ENCODE assay signal across 15 cellular contexts in the genomic region with DNA sequence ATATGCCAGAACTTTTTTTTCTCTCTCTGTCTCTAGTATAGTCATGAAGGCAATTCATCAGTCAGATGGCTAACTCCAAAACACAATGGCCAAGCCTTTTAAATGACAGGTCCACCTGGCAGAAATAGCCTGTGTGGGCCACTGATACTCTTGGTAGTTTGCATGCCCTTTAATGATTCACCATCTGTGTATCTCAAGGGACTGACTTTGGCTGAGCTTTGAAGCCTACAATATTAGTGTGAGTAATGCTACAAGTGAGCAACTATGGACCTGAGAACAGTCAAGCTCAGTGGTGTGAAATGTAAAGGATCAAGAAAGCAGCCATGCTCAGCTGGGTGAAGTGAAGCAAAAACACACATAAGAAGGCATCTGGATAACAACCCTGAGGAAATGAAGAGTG.
DNase-seq lines count a peak whose midpoint lies in the region; ATAC-seq and TF ChIP-seq lines count a peak whose summit lies in the region.
"Had no signal": no experiment of that assay in that cellular context is flagged by ENCODE, and none has a peak within 500 bp of the region (broad histone marks: within the 10 kb centered on the region; RNA-seq: fewer than 3 reads in every experiment).

No MANE protein-coding gene starts in this region.

- H3K9me3 ChIP-seq in IMR-90 (ENCODE audit: control insufficient read depth, insufficient read depth, low read length) = no peaks in the 10 kb centered on the region

- no peak overlapping the region for H3K56ac ChIP-seq in IMR-90 (ENCODE audit: extremely low read depth, insufficient read depth, low read length)

- H3K27ac ChIP-seq in IMR-90 (ENCODE audit: insufficient read depth, low read length) = no peak overlapping the region

- in situ Hi-C loops in IMR-90 (cut with MboI; ENCODE audit: low sequenced_read_pairs) = loop anchor here (10.0 kb wide), 1 partner anchor 662 kb away; no protein-coding TSS in a partner anchor

- no peaks in the 10 kb centered on the region for H3K4me1 Mint-ChIP-seq in CD14-positive monocyte

- peak overlapping the region; percentile 13; the same call in 1 of the 2 replicates for H2AK5ac ChIP-seq in IMR-90 (ENCODE audit: low read depth, low read length)

- intact Hi-C loops in IMR-90 (cut with micrococcal nuclease) (loop anchor here (10.0 kb wide), 1 partner anchor 502 kb away; the partner anchor contains the start of gene TLE1), CD14-positive monocyte (cut with micrococcal nuclease) (no loop called here)

- H4K91ac ChIP-seq in IMR-90 (ENCODE audit: insufficient read depth, low read depth, low read length) = no peak overlapping the region

- H3K9me1 ChIP-seq in IMR-90 (ENCODE audit: insufficient read depth, low read length) = peaks cover 3% of the 10 kb centered on the region; the same call in 1 of the 2 replicates

- no peak overlapping the region for H2AFZ ChIP-seq in IMR-90 (replicated peaks; ENCODE audit: low read length, poor library complexity)

- peaks cover 3% of the 10 kb centered on the region for H3K4me1 ChIP-seq in IMR-90 (ENCODE audit: control insufficient read depth, insufficient read depth, low read length)

- H3K4ac ChIP-seq in IMR-90 (ENCODE audit: low read depth, low read length) = no peak overlapping the region

- H3K18ac ChIP-seq in IMR-90 (ENCODE audit: low read depth, low read length) = no peak overlapping the region

- no peak overlapping the region for H2AK9ac ChIP-seq in IMR-90 (replicated peaks; ENCODE audit: low read depth, low read length, poor library complexity)

- no peaks in the 10 kb centered on the region for H3K36me3 ChIP-seq in IMR-90 (ENCODE audit: control insufficient read depth, insufficient read depth, low read length)

- CTCF ChIA-PET in IMR-90 (lab: Yijun Ruan, JAX) = no interaction called here

- H3K79me1 ChIP-seq in IMR-90 (ENCODE audit: low read depth in 1 of 2, low read length in 2 of 2) = no peaks in the 10 kb centered on the region

- H3K14ac ChIP-seq in IMR-90 (replicated peaks; ENCODE audit: low read depth, low read length) = no peak overlapping the region

- DNase-seq in Daoy (ENCODE audit: low read depth) = peak; percentile 17
- DNase-seq in IMR-90 = peak; percentile 77
- peak; percentile 57 for DNase-seq in epithelial cell of esophagus (ENCODE audit: low read depth)
- peak; percentile 67 for DNase-seq in non-pigmented ciliary epithelial cell (ENCODE audit: low read depth)
- no peak for DNase-seq in RKO (ENCODE audit: low spot score)
- DNase-seq in RPMI8226 = no peak
- no peak for DNase-seq in CD14-positive monocyte (ENCODE audit: low spot score)
- DNase-seq: amygdala; CD8-positive, alpha-beta T cell; NCI-H1694; nucleus accumbens; OCI-M1; stimulated activated CD4-positive, alpha-beta T cell treated with anti-CD3 and anti-CD28 coated beads, Interleukin-4, amount 100 ng/mL, for 4 hours had no signal

- H3K4me3 ChIP-seq in IMR-90 (ENCODE audit: insufficient read depth, low read depth, low read length) (no peak overlapping the region), epithelial cell of esophagus (ENCODE audit: low read length) (no peak overlapping the region)

- BruUV-seq in IMR-90 (replicated peaks; lab: Mats Ljungman, UMichigan) = no TSS peak

- POLR2A ChIA-PET in IMR-90 (lab: Charles Lee; ENCODE audit: unreplicated experiment) = no interaction called here

- no peak overlapping the region for H2BK5ac ChIP-seq in IMR-90 (ENCODE audit: low read depth, low read length, poor library complexity, severe bottlenecking)

- H4K20me1 ChIP-seq in IMR-90 (ENCODE audit: insufficient read depth, low read length) = 0 out of 2 replicates have a peak, but pooled peaks cover 3% of the 10 kb centered on the region

- H4K5ac ChIP-seq in IMR-90 (ENCODE audit: low read depth, low read length) = no peak overlapping the region; the same call in 1 of the 2 replicates

- H3K27me3 Mint-ChIP-seq in CD14-positive monocyte (ENCODE audit: low read depth in 3 of 3) = peaks cover 0 to 2% (median 0%) of the 10 kb centered on the region in 3 donors

- H2BK20ac ChIP-seq in IMR-90 (ENCODE audit: low read depth, low read length) = peak overlapping the region; percentile 20; the same call in 1 of the 2 replicates

- no peak overlapping the region; the same call in 1 of the 2 replicates for H3K4me2 ChIP-seq in IMR-90 (ENCODE audit: low read depth, low read length)

- dilution Hi-C loops in IMR-90 (cut with HindIII; ENCODE audit: low sequenced_read_pairs, unreplicated experiment) = no loop called here

- no peak for TF ChIP-seq CTCF in IMR-90 (conservative IDR thresholded peaks at IDR 0.05; ENCODE audit: low read depth, low read length)
- TF ChIP-seq CTCF in epithelial cell of esophagus (IDR thresholded peaks at IDR 0.05; ENCODE audit: insufficient read depth, low read depth, low read length, missing control alignments) = no peak
- TF ChIP-seq CTCF in CD14-positive monocyte (IDR thresholded peaks at IDR 0.05) = no peak

- no peaks in the 10 kb centered on the region for H3K36me3 Mint-ChIP-seq in CD14-positive monocyte
- H3K36me3 Mint-ChIP-seq: CD8-positive, alpha-beta T cell had no signal

- peaks cover 2% of the 10 kb centered on the region; the same call in 1 of the 2 replicates for H3K27me3 ChIP-seq in IMR-90 (ENCODE audit: control insufficient read depth, insufficient read depth, low read length)

- peak overlapping the region; percentile 18; the same call in 1 of the 2 replicates for H2BK120ac ChIP-seq in IMR-90 (ENCODE audit: low read depth, low read length)

- peaks cover 0 to 3% (median 0%) of the 10 kb centered on the region in 7 donors for H3K9me3 Mint-ChIP-seq in CD14-positive monocyte
- H3K9me3 Mint-ChIP-seq: CD8-positive, alpha-beta T cell had no signal

- no peak overlapping the region for H3K27ac Mint-ChIP-seq in CD14-positive monocyte
- H3K27ac Mint-ChIP-seq: CD8-positive, alpha-beta T cell had no signal

- no peak overlapping the region for H3K4me3 Mint-ChIP-seq in CD14-positive monocyte
- H3K4me3 Mint-ChIP-seq: CD8-positive, alpha-beta T cell had no signal

- H2BK15ac ChIP-seq in IMR-90 (ENCODE audit: low read depth, low read length) = peak overlapping the region; percentile 3; the same call in 1 of the 3 replicates

- no peak for TF ChIP-seq POLR2A in IMR-90 (IDR thresholded peaks at IDR 0.05; ENCODE audit: low read depth, low read length)

- TF ChIP-seq RAD21 in IMR-90 (IDR thresholded peaks at IDR 0.05; ENCODE audit: low read length) = no peak

- peak; percentile 87 for ATAC-seq in IMR-90 (ENCODE audit: low read depth)
- no peak for ATAC-seq in GM19395 (IDR thresholded peaks at IDR 0.05; ENCODE audit: unreplicated experiment)
- ATAC-seq: CD8-positive, alpha-beta T cell; left lobe of liver had no signal

- no peak overlapping the region for H3K23ac ChIP-seq in IMR-90 (ENCODE audit: low read depth, low read length)

- H4K8ac ChIP-seq in IMR-90 (ENCODE audit: low read depth in 2 of 2, low read length in 2 of 2) = no peak overlapping the region

- H3K9ac ChIP-seq in IMR-90 (ENCODE audit: low read depth, low read length) = no peak overlapping the region

TF ChIP-seq in IMR-90, 13 proteins besides CTCF, POLR2A, EP300 and RAD21:
- TF ChIP-seq, protein P1, sequence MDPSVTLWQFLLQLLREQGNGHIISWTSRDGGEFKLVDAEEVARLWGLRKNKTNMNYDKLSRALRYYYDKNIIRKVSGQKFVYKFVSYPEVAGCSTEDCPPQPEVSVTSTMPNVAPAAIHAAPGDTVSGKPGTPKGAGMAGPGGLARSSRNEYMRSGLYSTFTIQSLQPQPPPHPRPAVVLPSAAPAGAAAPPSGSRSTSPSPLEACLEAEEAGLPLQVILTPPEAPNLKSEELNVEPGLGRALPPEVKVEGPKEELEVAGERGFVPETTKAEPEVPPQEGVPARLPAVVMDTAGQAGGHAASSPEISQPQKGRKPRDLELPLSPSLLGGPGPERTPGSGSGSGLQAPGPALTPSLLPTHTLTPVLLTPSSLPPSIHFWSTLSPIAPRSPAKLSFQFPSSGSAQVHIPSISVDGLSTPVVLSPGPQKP (IDR thresholded peaks at IDR 0.05; ENCODE audit: borderline replicate concordance, low read depth, low read length) = no peak
- TF ChIP-seq BHLHE40 (IDR thresholded peaks at IDR 0.05; ENCODE audit: low read depth, low read length) (no peak), MXI1 (IDR thresholded peaks at IDR 0.05; ENCODE audit: borderline replicate concordance, low read depth, low read length) (no peak), FOS (IDR thresholded peaks at IDR 0.05; ENCODE audit: low read depth, low read length) (no peak), RCOR1 (IDR thresholded peaks at IDR 0.05; ENCODE audit: insufficient replicate concordance, low read length) (no peak), NFE2L2 (IDR thresholded peaks at IDR 0.05; ENCODE audit: low read depth, low read length) (no peak), SMC3 (IDR thresholded peaks at IDR 0.05; ENCODE audit: low read depth, low read length) (no peak), MAFK (IDR thresholded peaks at IDR 0.05; ENCODE audit: low read depth, low read length) (no peak), CEBPB (IDR thresholded peaks at IDR 0.05; ENCODE audit: low read depth, low read length) (no peak), CHD1 (IDR thresholded peaks at IDR 0.05; ENCODE audit: low read depth, low read length) (no peak), MAZ (IDR thresholded peaks at IDR 0.05; ENCODE audit: borderline replicate concordance, low read depth, low read length) (no peak), RFX5 (IDR thresholded peaks at IDR 0.05; ENCODE audit: low read depth, low read length) (no peak)
- TF ChIP-seq, protein P2, sequence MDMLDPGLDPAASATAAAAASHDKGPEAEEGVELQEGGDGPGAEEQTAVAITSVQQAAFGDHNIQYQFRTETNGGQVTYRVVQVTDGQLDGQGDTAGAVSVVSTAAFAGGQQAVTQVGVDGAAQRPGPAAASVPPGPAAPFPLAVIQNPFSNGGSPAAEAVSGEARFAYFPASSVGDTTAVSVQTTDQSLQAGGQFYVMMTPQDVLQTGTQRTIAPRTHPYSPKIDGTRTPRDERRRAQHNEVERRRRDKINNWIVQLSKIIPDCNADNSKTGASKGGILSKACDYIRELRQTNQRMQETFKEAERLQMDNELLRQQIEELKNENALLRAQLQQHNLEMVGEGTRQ (IDR thresholded peaks at IDR 0.05; ENCODE audit: low read depth, low read length) = no peak

Comparison
In these comparisons a context has a peak if more than half of its experiments do, and no peak if none do; other contexts are left out.
1. DNase-seq: peak in Daoy (single experiment), IMR-90 (single experiment), epithelial cell of esophagus (single experiment) and non-pigmented ciliary epithelial cell (single experiment); none in RKO (single experiment), RPMI8226 (single experiment) and CD14-positive monocyte (single experiment).